18 cellular contexts compared by ENCODE assay signal in the genomic region with DNA sequence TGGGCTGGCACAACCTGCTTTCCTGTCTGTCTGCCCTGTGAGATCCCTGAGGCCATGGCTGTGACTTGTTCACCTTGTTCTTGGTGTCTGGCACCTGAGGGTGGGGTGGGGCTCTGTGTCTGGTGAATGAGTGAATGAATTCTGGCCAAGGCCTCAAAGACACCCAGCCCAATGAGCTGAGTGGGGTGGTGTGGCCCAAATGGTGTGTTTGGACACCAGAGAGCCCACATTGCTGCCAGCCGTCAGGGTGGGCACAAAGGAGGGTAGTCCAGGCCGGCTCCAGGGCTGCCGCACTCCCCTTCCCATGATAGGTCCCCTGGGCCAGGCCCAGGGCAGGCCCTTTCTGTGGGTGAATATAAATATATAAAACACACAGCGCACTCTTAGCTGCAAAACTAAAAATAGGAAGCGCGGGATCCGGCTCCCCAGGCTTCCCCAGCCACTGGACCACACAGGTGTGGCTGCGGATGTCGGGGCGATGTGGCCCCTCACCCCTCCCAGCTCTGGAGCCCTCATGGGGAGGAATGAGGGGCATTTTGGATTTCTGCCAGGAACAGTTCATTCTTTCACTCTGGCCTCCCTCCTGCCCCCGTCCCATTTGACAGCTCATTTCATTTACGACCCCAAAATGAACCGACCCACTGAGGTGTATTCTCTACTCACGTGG. TPM values are rescaled to one million over a fixed set of nuclear protein-coding genes. Genes with fewer than 3 reads are reported as not detected.
DNase-seq lines count a peak whose midpoint lies in the region; ATAC-seq and TF ChIP-seq lines count a peak whose summit lies in the region.
"Had no signal": no experiment of that assay in that cellular context is flagged by ENCODE, and none has a peak within 500 bp of the region (broad histone marks: within the 10 kb centered on the region; RNA-seq: fewer than 3 reads in every experiment).

No MANE protein-coding gene starts in this region.

- ATAC-seq in RWPE2 (ENCODE audit: low read depth) (no peak), HG03108 (IDR thresholded peaks at IDR 0.05; ENCODE audit: unreplicated experiment) (no peak)
- ATAC-seq: foreskin keratinocyte; left ventricle myocardium superior; naive thymus-derived CD4-positive, alpha-beta T cell had no signal

- H3K18ac ChIP-seq in neuronal stem cell (ENCODE audit: low read length) = no peak overlapping the region

- WGBS in neuronal stem cell (ENCODE audit: extremely low coverage in 2 of 2, insufficient read length in 2 of 2, insufficient replicate concordance in 1 of 2), 2 donors = no CpG with 5 or more reads among the region's 14 CpGs

- H2BK12ac ChIP-seq in neuronal stem cell (ENCODE audit: low read length) = peak overlapping the region; percentile 30

- H3K4me2 ChIP-seq in BLaER1 (peak overlapping the region; percentile 37), neuronal stem cell (ENCODE audit: insufficient read depth, low read length, poor library complexity, severe bottlenecking) (no peak overlapping the region), osteoblast (ENCODE audit: insufficient read depth, low read length) (no peak overlapping the region)

- H2BK120ac ChIP-seq in neuronal stem cell (ENCODE audit: low read depth, low read length) = no peak overlapping the region

- no peak for TF ChIP-seq CTCF in RWPE2 (IDR thresholded peaks at IDR 0.05; ENCODE audit: poor library complexity, severe bottlenecking)
- TF ChIP-seq CTCF in coronary artery (IDR thresholded peaks at IDR 0.05) = no peak
- no peak for TF ChIP-seq CTCF in osteoblast (IDR thresholded peaks at IDR 0.05; ENCODE audit: extremely low read depth, low read depth, low read length)

- no peak overlapping the region for H2AFZ ChIP-seq in neuronal stem cell (ENCODE audit: low read length)
- no peak overlapping the region for H2AFZ ChIP-seq in osteoblast (ENCODE audit: low read length)

- no peak overlapping the region for H3K14ac ChIP-seq in neuronal stem cell (ENCODE audit: low read length)

- H3K23ac ChIP-seq in neuronal stem cell (ENCODE audit: low read depth, low read length, poor library complexity) = no peak overlapping the region

- no peak overlapping the region for H2AK5ac ChIP-seq in neuronal stem cell (ENCODE audit: low read depth, low read length)

- no peak overlapping the region for H2BK5ac ChIP-seq in neuronal stem cell (ENCODE audit: low read length)

- DNase-seq in RWPE2 (ENCODE audit: low spot score) = peak; percentile 35
- peak; percentile 54 for DNase-seq in coronary artery (ENCODE audit: low spot score)
- no peak for DNase-seq in neuronal stem cell (ENCODE audit: low spot score)
- no peak for DNase-seq in NCI-H748 treated with DMSO at 0.1 percent for 48 hours (lab: John Stamatoyannopoulos, UW)
- DNase-seq in osteoblast (ENCODE audit: insufficient read length, low spot score, missing footprints) = no peak
- no peak for DNase-seq in OCI-M2 (lab: John Stamatoyannopoulos, UW; ENCODE audit: unreplicated experiment)
- DNase-seq: AML-193, Calu3, foreskin keratinocyte, Kasumi-1, left ventricle myocardium superior, NCI-H1105 treated with DMSO at 0.1 percent for 48 hours, NCI-H2171 treated with DMSO at 0.1 percent for 48 hours, NCI-H82 had no signal

- no peak overlapping the region for H4K8ac ChIP-seq in neuronal stem cell (ENCODE audit: low read depth, low read length)

- no peak overlapping the region for H3K27ac ChIP-seq in BLaER1
- no peak overlapping the region for H3K27ac ChIP-seq in RWPE2 (ENCODE audit: poor library complexity, severe bottlenecking)
- no peak overlapping the region for H3K27ac ChIP-seq in coronary artery
- H3K27ac ChIP-seq in neuronal stem cell (replicated peaks; ENCODE audit: low read length) = no peak overlapping the region
- no peak overlapping the region for H3K27ac ChIP-seq in osteoblast (ENCODE audit: low read depth, low read length)
- H3K27ac ChIP-seq: foreskin keratinocyte had no signal

- H3K79me1 ChIP-seq in neuronal stem cell (ENCODE audit: low read depth, low read length) = no peaks in the 10 kb centered on the region

- peak overlapping the region; percentile 49 for H2BK15ac ChIP-seq in neuronal stem cell (ENCODE audit: low read length)

- no peak overlapping the region for H3K4ac ChIP-seq in neuronal stem cell (ENCODE audit: low read length)

- H3K9ac ChIP-seq in BLaER1 (no peak overlapping the region), neuronal stem cell (ENCODE audit: low read depth, low read length, poor library complexity) (no peak overlapping the region)

- H3K36me3 ChIP-seq in BLaER1 = no peaks in the 10 kb centered on the region
- H3K36me3 ChIP-seq in RWPE2 (ENCODE audit: low read depth) = no peaks in the 10 kb centered on the region
- H3K36me3 ChIP-seq in neuronal stem cell (replicated peaks in 1 of 2; ENCODE audit: control insufficient read depth in 2 of 2, insufficient read depth in 2 of 2, low read length in 2 of 2) = no peaks in the 10 kb centered on the region
- H3K36me3 ChIP-seq in osteoblast (ENCODE audit: insufficient read depth, low read length) = no peaks in the 10 kb centered on the region

- no peaks in the 10 kb centered on the region for H4K20me1 ChIP-seq in BLaER1
- no peaks in the 10 kb centered on the region for H4K20me1 ChIP-seq in osteoblast (ENCODE audit: insufficient read depth, low read length)

- H3K4me3 ChIP-seq in BLaER1 = no peak overlapping the region
- no peak overlapping the region for H3K4me3 ChIP-seq in RWPE2 (ENCODE audit: severe bottlenecking)
- no peak overlapping the region for H3K4me3 ChIP-seq in coronary artery
- H3K4me3 ChIP-seq in neuronal stem cell (ENCODE audit: low read length in 2 of 2) = no peak overlapping the region
- H3K4me3 ChIP-seq in osteoblast (ENCODE audit: insufficient read depth, low read length) = no peak overlapping the region

- H3K27me3 ChIP-seq in BLaER1 (0 out of 2 replicates have a peak, but pooled peaks cover 3% of the 10 kb centered on the region), RWPE2 (ENCODE audit: insufficient read depth, poor library complexity, severe bottlenecking) (no peaks in the 10 kb centered on the region), neuronal stem cell (ENCODE audit: control insufficient read depth in 3 of 3, insufficient read depth in 3 of 3, low read depth in 1 of 3, low read length in 3 of 3) (peaks cover 0 to 30% (median 0%) of the 10 kb centered on the region in 3 experiments), osteoblast (ENCODE audit: insufficient read depth, low read length) (no peaks in the 10 kb centered on the region)

- no peaks in the 10 kb centered on the region for H3K79me2 ChIP-seq in osteoblast (ENCODE audit: insufficient read depth, low read length)

- H3K4me1 ChIP-seq in BLaER1 (peaks cover 20% of the 10 kb centered on the region), RWPE2 (ENCODE audit: insufficient read depth, poor library complexity, severe bottlenecking) (no peaks in the 10 kb centered on the region), neuronal stem cell (ENCODE audit: control insufficient read depth in 2 of 2, insufficient read depth in 1 of 2, low read depth in 1 of 2, low read length in 2 of 2) (no peaks in the 10 kb centered on the region), osteoblast (ENCODE audit: insufficient read depth, low read length) (no peaks in the 10 kb centered on the region)
- H3K4me1 ChIP-seq: foreskin keratinocyte had no signal

- H3K9me3 ChIP-seq in BLaER1 = peaks cover 12% of the 10 kb centered on the region
- peaks cover 5% of the 10 kb centered on the region for H3K9me3 ChIP-seq in RWPE2 (ENCODE audit: severe bottlenecking)
- H3K9me3 ChIP-seq in neuronal stem cell (replicated peaks in 1 of 2; ENCODE audit: control insufficient read depth in 2 of 2, insufficient read depth in 1 of 2, low read depth in 1 of 2, low read length in 2 of 2) = peaks cover 2 to 4% of the 10 kb centered on the region in 2 donors
- H3K9me3 ChIP-seq in osteoblast (ENCODE audit: low read depth, low read length) = no peaks in the 10 kb centered on the region

- H4K91ac ChIP-seq in neuronal stem cell (ENCODE audit: low read depth, low read length, poor library complexity) = no peak overlapping the region

RNA-seq across cellular contexts. Expression of a gene that starts 33.3 kb away (rescaled TPM):
- polyA plus RNA-seq in neuronal stem cell (2013, experiment 1 of 2) = 0.15 TPM
- 0.25 TPM for polyA plus RNA-seq in neuronal stem cell (2013, experiment 2 of 2)
- total RNA-seq in osteoblast = 1.8 and 3.6 TPM in 2 replicates
- total RNA-seq: cerebellum, foreskin keratinocyte had no signal

Comparison
In these comparisons a context has a peak if more than half of its experiments do, and no peak if none do; other contexts are left out.
1. DNase-seq: peak in RWPE2 (single experiment) and coronary artery (single experiment); none in neuronal stem cell (single experiment), NCI-H748 treated with DMSO at 0.1 percent for 48 hours (single experiment), osteoblast (single experiment) and OCI-M2 (single experiment).